1 cellular context compared by ENCODE assay signal in genomic region chr4:185246453-185246852, GRCh38.
A peak's percentile ranks its signal among the peaks of the same experiment; 100 is the strongest.
TF ChIP-seq lines count a peak whose summit lies in the region.

No MANE protein-coding gene starts in this region.

TF ChIP-seq in HepG2, 621 proteins besides CTCF, POLR2A, EP300 and RAD21:
- TF ChIP-seq GLMP (CRISPR knock-in tag; IDR thresholded peaks at IDR 0.05; ENCODE audit: borderline replicate concordance) (no peak), ATF7 (IDR thresholded peaks at IDR 0.05) (peak; percentile 83), ATF7 (CRISPR knock-in tag; IDR thresholded peaks at IDR 0.05) (no peak), REPIN1 (CRISPR knock-in tag; IDR thresholded peaks at IDR 0.05; ENCODE audit: borderline replicate concordance, low read depth) (no peak), GATA4 (IDR thresholded peaks at IDR 0.05; ENCODE audit: borderline replicate concordance, low read depth) (no peak), CEBPB (IDR thresholded peaks at IDR 0.05; ENCODE audit: borderline replicate concordance, low read depth, low read length) (peak; percentile 71; the same call in 1 of the 2 replicates), CBX2 (IDR thresholded peaks at IDR 0.05; ENCODE audit: low read depth, low read length) (no peak), CBX2 (CRISPR knock-in tag; IDR thresholded peaks at IDR 0.05; ENCODE audit: low read depth) (no peak), MLXIP (CRISPR knock-in tag; IDR thresholded peaks at IDR 0.05; ENCODE audit: borderline replicate concordance) (no peak), HNRNPK (IDR thresholded peaks at IDR 0.05; ENCODE audit: low read depth, low read length, poor library complexity, severe bottlenecking) (no peak), GPBP1L1 (CRISPR knock-in tag; IDR thresholded peaks at IDR 0.05) (no peak), RBM39 (IDR thresholded peaks at IDR 0.05; ENCODE audit: low read depth, low read length, poor library complexity, severe bottlenecking) (no peak), AGO2 (optimal IDR thresholded peaks at IDR 0.05; ENCODE audit: low read depth, low read length) (no peak), SRY (CRISPR knock-in tag; IDR thresholded peaks at IDR 0.05) (no peak), ZXDC (CRISPR knock-in tag; IDR thresholded peaks at IDR 0.05) (no peak), HBP1 (CRISPR knock-in tag; IDR thresholded peaks at IDR 0.05; ENCODE audit: low read depth) (no peak), MBNL3 (CRISPR knock-in tag; conservative IDR thresholded peaks at IDR 0.05) (no peak), THRA (CRISPR knock-in tag; IDR thresholded peaks at IDR 0.05; ENCODE audit: borderline replicate concordance) (no peak), ZNF724P (CRISPR knock-in tag; IDR thresholded peaks at IDR 0.05; ENCODE audit: borderline replicate concordance) (no peak), HIVEP1 (CRISPR knock-in tag; IDR thresholded peaks at IDR 0.05) (no peak), ARID3A (IDR thresholded peaks at IDR 0.05; ENCODE audit: low read depth, low read length) (no peak), STAT5B (CRISPR knock-in tag; IDR thresholded peaks at IDR 0.05) (no peak), PAWR (CRISPR knock-in tag; IDR thresholded peaks at IDR 0.05; ENCODE audit: borderline replicate concordance) (no peak), PRMT3 (CRISPR knock-in tag; IDR thresholded peaks at IDR 0.05; ENCODE audit: borderline replicate concordance, low read depth) (no peak), KDM1A (CRISPR knock-in tag; IDR thresholded peaks at IDR 0.05) (no peak), ATF4 (CRISPR knock-in tag; IDR thresholded peaks at IDR 0.05) (peak in 1 of 2 experiments; percentile 26; a peak in 1 of 4 replicates), POGZ (CRISPR knock-in tag; IDR thresholded peaks at IDR 0.05) (no peak), LCORL (IDR thresholded peaks at IDR 0.05) (no peak), LCORL (CRISPR knock-in tag; IDR thresholded peaks at IDR 0.05) (no peak)
